8 cellular contexts compared by ENCODE assay signal in genomic region chr12:98373019-98373554, GRCh38.
DNase-seq lines count a peak whose midpoint lies in the region; ATAC-seq, FAIRE-seq and TF ChIP-seq lines count a peak whose summit lies in the region.

No MANE protein-coding gene starts in this region.

- H3K4ac ChIP-seq in H1 (replicated peaks; ENCODE audit: insufficient read length, low read depth, low read length): no peak overlapping the region

- intact Hi-C loops in heart left ventricle (cut with DNase I) (loop anchor here in 3 of 10 donors (10.0 kb wide), 3 partner anchors 218 to 1788 kb away; no protein-coding TSS in a partner anchor), pancreas (cut with DNase I) (no loop called here)
- intact Hi-C loops in CD8-positive, alpha-beta T cell (cut with DNase I, micrococcal nuclease): no loop called here

- ATAC-seq in heart left ventricle: no peak
- peak in 3 of 4 donors; percentile 64 to 78 (median 67) for ATAC-seq in pancreas
- ATAC-seq in HG02588 (IDR thresholded peaks at IDR 0.05; ENCODE audit: unreplicated experiment): no peak
- ATAC-seq in CD8-positive, alpha-beta T cell: no peak

- 50 to 64% (median 57%) methylated on average over 2 of the region's 2 CpGs for WGBS in heart left ventricle, 4 donors
- 50% methylated on average over 2 of the region's 2 CpGs; no CpG with 5 or more reads in 1 of the 2 experiments for WGBS in H1 (ENCODE audit: extremely low coverage in 1 of 2, insufficient coverage in 1 of 2, insufficient read length in 1 of 2, insufficient replicate concordance in 2 of 2, low coverage in 1 of 2, low lambda C conversion rate in 2 of 2, missing lambda C conversion rate in 1 of 2), 2 experiments
- WGBS in pancreas, 2 donors: 46% methylated on average over 2 of the region's 2 CpGs

- peaks cover 11% of the 10 kb centered on the region for H3K4me1 Mint-ChIP-seq in CD8-positive, alpha-beta T cell (ENCODE audit: low read depth)

- no peaks in the 10 kb centered on the region for H3K79me1 ChIP-seq in H1 (ENCODE audit: low read depth, low read length)

- no peak overlapping the region for H3K14ac ChIP-seq in H1 (ENCODE audit: insufficient read length)

- CTCF ChIA-PET in H1 (lab: Charles Lee; ENCODE audit: partially characterized antibody): interaction anchor here (1.0 to 3.4 kb wide), 3 partner anchors 29 to 147 kb away, joined by 3 to 39 read pairs (median 3); no protein-coding TSS in a partner anchor
- CTCF ChIA-PET in CD8-positive, alpha-beta T cell (lab: Charles Lee): no interaction called here

- no peaks in the 10 kb centered on the region for H3F3A ChIP-seq in OCI-LY1 (ENCODE audit: insufficient read depth, low read length)

- no peaks in the 10 kb centered on the region for H4K20me1 ChIP-seq in OCI-LY1 (ENCODE audit: insufficient read depth, low read length)
- H4K20me1 ChIP-seq in H1 (replicated peaks in 1 of 2; ENCODE audit: control insufficient read depth in 1 of 2, insufficient read depth in 2 of 2, low read length in 2 of 2): no peaks in the 10 kb centered on the region

- no peaks in the 10 kb centered on the region for H3K79me2 ChIP-seq in OCI-LY1 (ENCODE audit: insufficient read depth, low read length)
- H3K79me2 ChIP-seq in H1 (ENCODE audit: control insufficient read depth in 1 of 2, insufficient read depth in 2 of 2, low read length in 2 of 2): no peaks in the 10 kb centered on the region

- peaks cover 0 to 8% (median 0%) of the 10 kb centered on the region in 12 donors for H3K4me1 ChIP-seq in heart left ventricle
- H3K4me1 ChIP-seq in right atrium auricular region: no peaks in the 10 kb centered on the region
- H3K4me1 ChIP-seq in OCI-LY1 (ENCODE audit: insufficient read depth, low read length, severe bottlenecking): no peaks in the 10 kb centered on the region
- no peaks in the 10 kb centered on the region; a peak in 1 of 7 replicates for H3K4me1 ChIP-seq in H1 (replicated peaks in 1 of 4; ENCODE audit: control insufficient read depth in 3 of 4, insufficient read depth in 4 of 4, low read length in 3 of 4)
- peaks cover 0 to 6% (median 0%) of the 10 kb centered on the region in 3 donors for H3K4me1 ChIP-seq in pancreas
- H3K4me1 ChIP-seq in CD8-positive, alpha-beta T cell (ENCODE audit: insufficient read depth, low read length): no peaks in the 10 kb centered on the region

- H3K27me3 ChIP-seq in heart left ventricle (peaks cover 0 to 4% (median 0%) of the 10 kb centered on the region in 9 donors), right atrium auricular region (no peaks in the 10 kb centered on the region), OCI-LY1 (ENCODE audit: insufficient read depth, low read length) (no peaks in the 10 kb centered on the region), H1 (replicated peaks in 1 of 4; ENCODE audit: control insufficient read depth in 3 of 4, extremely low read depth in 1 of 4, insufficient read depth in 3 of 4, low read length in 3 of 4) (no peaks in the 10 kb centered on the region), pancreas (no peaks in the 10 kb centered on the region)
- H3K27me3 ChIP-seq in CD8-positive, alpha-beta T cell (ENCODE audit: insufficient read depth, low read length): no peaks in the 10 kb centered on the region

- H3K4me3 ChIP-seq in heart left ventricle (no peak overlapping the region), right atrium auricular region (no peak overlapping the region), OCI-LY1 (ENCODE audit: low read depth, low read length, poor library complexity, severe bottlenecking) (no peak overlapping the region), H1 (ENCODE audit: extremely low read depth in 1 of 4, insufficient read depth in 2 of 4, low read depth in 3 of 4, low read length in 4 of 4) (no peak overlapping the region), pancreas (no peak overlapping the region)
- no peak overlapping the region for H3K4me3 ChIP-seq in CD8-positive, alpha-beta T cell (ENCODE audit: low read depth, low read length)

- DNase-seq in heart left ventricle (no peak), right atrium auricular region (ENCODE audit: low spot score) (no peak), LHCN-M2 (ENCODE audit: low read depth) (peak; percentile 59), H1 (ENCODE audit: low read depth in 1 of 2, low spot score in 2 of 2) (no peak), pancreas (no peak)
- no peak for DNase-seq in CD8-positive, alpha-beta T cell

- H3K27ac Mint-ChIP-seq in CD8-positive, alpha-beta T cell: no peak overlapping the region

- H3K27me3 Mint-ChIP-seq in CD8-positive, alpha-beta T cell (ENCODE audit: low read depth): peaks cover 30% of the 10 kb centered on the region

- no peak overlapping the region for H3K4me2 ChIP-seq in OCI-LY1 (ENCODE audit: low read length)
- H3K4me2 ChIP-seq in H1 (ENCODE audit: insufficient read depth in 1 of 2, low read depth in 2 of 2, low read length in 2 of 2): no peak overlapping the region

- FAIRE-seq in H1 (lab: Jason Lieb, UNC): peak; percentile 95
- FAIRE-seq in pancreas (lab: Jason Lieb, UNC): peak; percentile 47

- no peaks in the 10 kb centered on the region for H3K9me3 Mint-ChIP-seq in CD8-positive, alpha-beta T cell

- H3K23me2 ChIP-seq in H1 (ENCODE audit: low read depth, low read length): no peaks in the 10 kb centered on the region

- POLR2A ChIA-PET in H1 (lab: Charles Lee; ENCODE audit: partially characterized antibody): no interaction called here
- POLR2A ChIA-PET in CD8-positive, alpha-beta T cell (lab: Charles Lee): no interaction called here

- no peak overlapping the region for H3K56ac ChIP-seq in H1 (replicated peaks; ENCODE audit: insufficient read length, low read depth, low read length)

- H3K36me3 ChIP-seq in heart left ventricle (no peaks in the 10 kb centered on the region), right atrium auricular region (no peaks in the 10 kb centered on the region), OCI-LY1 (ENCODE audit: insufficient read depth, low read length) (no peaks in the 10 kb centered on the region), H1 (ENCODE audit: control insufficient read depth in 2 of 4, insufficient read depth in 4 of 4, low read length in 3 of 4) (no peaks in the 10 kb centered on the region), pancreas (no peaks in the 10 kb centered on the region)
- H3K36me3 ChIP-seq in CD8-positive, alpha-beta T cell (ENCODE audit: insufficient read depth, low read length): no peaks in the 10 kb centered on the region

- H2BK12ac ChIP-seq in H1 (ENCODE audit: low read depth, low read length): no peak overlapping the region; the same call in 1 of the 2 replicates

- no peak overlapping the region for H3K18ac ChIP-seq in H1 (ENCODE audit: extremely low read depth, low read length)

- H3K23ac ChIP-seq in H1 (ENCODE audit: insufficient read length): no peak overlapping the region

- peak; percentile 89 to 92 for TF ChIP-seq RAD21 in H1 (IDR thresholded peaks at IDR 0.05 in 1 of 2, conservative IDR thresholded peaks at IDR 0.05 in 1 of 2; ENCODE audit: low read depth in 2 of 2, low read length in 2 of 2)

- TF ChIP-seq CTCF in heart left ventricle (IDR thresholded peaks at IDR 0.05) (peak; percentile 24 to 63 (median 42)), right atrium auricular region (IDR thresholded peaks at IDR 0.05) (peak in 1 of 2 donors; percentile 58), OCI-LY1 (IDR thresholded peaks at IDR 0.05; ENCODE audit: low read length) (peak; percentile 70), H1 (IDR thresholded peaks at IDR 0.05; ENCODE audit: control extremely low read depth in 1 of 3, insufficient read depth in 1 of 3, low read depth in 1 of 3, low read length in 3 of 3) (peak in 2 of 3 experiments; percentile 65 to 71; a peak in 3 of 4 replicates), pancreas (IDR thresholded peaks at IDR 0.05) (peak in 2 of 4 donors; percentile 33 to 34)
- TF ChIP-seq CTCF in CD8-positive, alpha-beta T cell (IDR thresholded peaks at IDR 0.05): no peak

- no peak overlapping the region for H2BK20ac ChIP-seq in H1 (ENCODE audit: low read length)

- no peaks in the 10 kb centered on the region for H3K9me2 ChIP-seq in OCI-LY1 (ENCODE audit: low read depth, low read length)

- no peak overlapping the region for H2BK120ac ChIP-seq in H1 (replicated peaks; ENCODE audit: low read depth, low read length)

- H3K36me3 Mint-ChIP-seq in CD8-positive, alpha-beta T cell: no peaks in the 10 kb centered on the region

- H4K8ac ChIP-seq in H1 (ENCODE audit: extremely low read depth, insufficient read depth, low read length): no peak overlapping the region

- H2BK5ac ChIP-seq in H1 (ENCODE audit: low read depth, low read length): no peak overlapping the region

- peak overlapping the region; percentile 24; the same call in 1 of the 2 replicates for H2BK15ac ChIP-seq in H1 (ENCODE audit: low read length)

- no peak overlapping the region for H3K9ac ChIP-seq in OCI-LY1 (ENCODE audit: low read length)
- no peak overlapping the region for H3K9ac ChIP-seq in H1 (replicated peaks in 1 of 4; ENCODE audit: extremely low read depth in 1 of 4, low read depth in 3 of 4, low read length in 3 of 4)

- H2AFZ ChIP-seq in OCI-LY1 (ENCODE audit: low read length) (no peak overlapping the region), H1 (ENCODE audit: low read length) (peak overlapping the region; percentile 94; the same call in 1 of the 2 replicates)

- TF ChIP-seq EP300 in H1 (IDR thresholded peaks at IDR 0.05; ENCODE audit: borderline replicate concordance in 1 of 2, low read depth in 2 of 2, low read length in 2 of 2): no peak

- H4K5ac ChIP-seq in H1 (ENCODE audit: insufficient read length, low read depth, low read length): no peak overlapping the region

- H2AK5ac ChIP-seq in H1 (ENCODE audit: low read depth, low read length): no peak overlapping the region

- H3K4me3 Mint-ChIP-seq in CD8-positive, alpha-beta T cell: no peak overlapping the region

- no peak overlapping the region for H3K27ac ChIP-seq in heart left ventricle
- no peak overlapping the region for H3K27ac ChIP-seq in right atrium auricular region
- H3K27ac ChIP-seq in OCI-LY1 (ENCODE audit: low read depth, low read length, poor library complexity, severe bottlenecking): no peak overlapping the region
- no peak overlapping the region for H3K27ac ChIP-seq in H1 (ENCODE audit: low read depth, low read length)
- H3K27ac ChIP-seq in pancreas: no peak overlapping the region
- no peak overlapping the region for H3K27ac ChIP-seq in CD8-positive, alpha-beta T cell (ENCODE audit: low read depth, low read length)

- no peak for TF ChIP-seq POLR2A in heart left ventricle (IDR thresholded peaks at IDR 0.05)
- no peak for TF ChIP-seq POLR2A in H1 (IDR thresholded peaks at IDR 0.05; ENCODE audit: control extremely low read depth in 1 of 2, low read depth in 2 of 2, low read length in 2 of 2)

- H3K9me3 ChIP-seq in heart left ventricle: no peaks in the 10 kb centered on the region
- no peaks in the 10 kb centered on the region for H3K9me3 ChIP-seq in right atrium auricular region
- no peaks in the 10 kb centered on the region for H3K9me3 ChIP-seq in OCI-LY1 (ENCODE audit: low read length)
- no peaks in the 10 kb centered on the region for H3K9me3 ChIP-seq in H1 (ENCODE audit: insufficient read depth in 2 of 2, low read depth in 1 of 2, low read length in 1 of 2)
- H3K9me3 ChIP-seq in pancreas: no peaks in the 10 kb centered on the region
- no peaks in the 10 kb centered on the region for H3K9me3 ChIP-seq in CD8-positive, alpha-beta T cell (ENCODE audit: low read length)

- no peak overlapping the region for H4K91ac ChIP-seq in H1 (replicated peaks; ENCODE audit: insufficient read length, low read length)

TF ChIP-seq in H1, 55 proteins besides CTCF, POLR2A, EP300 and RAD21 (continues in another document):
- TF ChIP-seq TBP (IDR thresholded peaks at IDR 0.05; ENCODE audit: low read depth, low read length) (no peak), YY1 (IDR thresholded peaks at IDR 0.05; ENCODE audit: low read depth, low read length) (no peak)

Comparison
In these comparisons a context has a peak if more than half of its experiments do, and no peak if none do; other contexts are left out.
1. ATAC-seq: peak in pancreas (3 of 4); none in heart left ventricle (0 of 4), HG02588 (single experiment) and CD8-positive, alpha-beta T cell (single experiment).